In the genomic region with DNA sequence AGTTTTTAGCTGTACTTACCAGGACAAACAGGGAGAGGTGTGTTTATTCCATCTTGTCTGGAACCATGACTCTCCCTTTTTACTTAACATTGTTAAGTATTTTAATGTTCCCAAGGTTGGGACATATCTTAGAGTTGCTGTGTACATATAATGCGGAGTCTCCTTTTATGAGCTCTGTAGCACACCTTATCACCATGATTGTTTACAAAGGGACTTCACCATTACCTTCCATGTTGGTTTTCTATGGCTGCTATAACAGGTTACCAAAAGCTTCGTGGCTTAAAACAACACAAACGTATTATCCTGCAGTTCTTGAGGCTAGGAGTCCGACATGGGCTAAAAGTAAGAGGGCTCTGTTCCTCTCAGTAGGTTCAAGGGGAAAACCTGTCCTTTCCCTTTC, we compare ENCODE assay signal across 23 cellular contexts.
"Had no signal": no experiment of that assay in that cellular context is flagged by ENCODE, and none has a peak within 500 bp of the region (broad histone marks: within the 10 kb centered on the region; RNA-seq: fewer than 3 reads in every experiment).

No MANE protein-coding gene starts in this region.

- ATAC-seq: foreskin keratinocyte, gastroesophageal sphincter, heart left ventricle, left lung, left ventricle myocardium superior, lower lobe of right lung had no signal

- H3K4me3 Mint-ChIP-seq: immature natural killer cell, mesothelial cell of epicardium had no signal

- H3K79me2 ChIP-seq: hepatocyte had no signal

- H3K4me3 ChIP-seq: coronary artery, dorsolateral prefrontal cortex, esophagus muscularis mucosa, gastroesophageal sphincter, heart left ventricle, hepatocyte, left lung, lower lobe of right lung had no signal

- H3K27ac Mint-ChIP-seq: immature natural killer cell, mesothelial cell of epicardium had no signal

- H3K27me3 ChIP-seq: esophagus muscularis mucosa, foreskin keratinocyte, gastroesophageal sphincter, heart left ventricle, hepatocyte, left lung had no signal

- H3K27ac ChIP-seq: coronary artery, dorsolateral prefrontal cortex, esophagus muscularis mucosa, foreskin keratinocyte, gastroesophageal sphincter, heart left ventricle, hepatocyte, left lung, lower lobe of right lung had no signal

- H3K9me3 Mint-ChIP-seq: immature natural killer cell, mesothelial cell of epicardium had no signal

- H3K4me1 Mint-ChIP-seq: mesothelial cell of epicardium had no signal

- DNase-seq: dermis blood vessel endothelial cell; dorsolateral prefrontal cortex; effector CD4-positive, alpha-beta T cell; effector memory CD4-positive, alpha-beta T cell; foreskin keratinocyte; heart left ventricle; hypothalamus; immature natural killer cell; islet precursor cell; kidney; kidney glomerular epithelial cell; left lung; left ventricle myocardium superior; lower lobe of right lung; mesenchymal stem cell had no signal

- H3K4me2 ChIP-seq: hepatocyte had no signal

- H3K36me3 Mint-ChIP-seq: immature natural killer cell, mesothelial cell of epicardium had no signal

- FAIRE-seq: colon, endothelial cell of umbilical vein, frontal cortex, kidney had no signal

- H3K36me3 ChIP-seq: esophagus muscularis mucosa, gastroesophageal sphincter, heart left ventricle, left lung, lower lobe of right lung had no signal

- H2AFZ ChIP-seq: hepatocyte had no signal

- H3K4me1 ChIP-seq: esophagus muscularis mucosa, foreskin keratinocyte, gastroesophageal sphincter, heart left ventricle, left lung, lower lobe of right lung had no signal

- H3K9me3 ChIP-seq: gastroesophageal sphincter, left lung, lower lobe of right lung had no signal
